In the genomic region with DNA sequence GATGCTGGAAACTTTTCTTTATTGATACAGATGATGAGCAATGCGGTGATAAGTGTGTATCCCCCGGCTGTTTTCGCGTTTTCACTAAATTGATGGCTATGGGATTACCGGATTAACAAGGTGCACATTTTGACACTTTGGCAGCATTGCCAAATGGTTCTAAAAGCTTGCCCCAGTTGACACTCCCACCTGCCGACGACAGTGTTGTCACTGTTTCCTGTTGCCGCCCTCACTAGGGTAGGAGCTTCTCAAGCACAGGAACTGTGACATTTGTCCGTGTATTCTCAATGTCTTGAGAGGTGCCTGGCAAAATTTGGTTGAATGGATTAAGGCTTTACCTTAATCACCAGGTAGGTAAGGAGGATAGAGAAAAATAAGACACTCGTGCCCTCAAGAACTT, we compare ENCODE assay signal across 8 cellular contexts. TPM values are rescaled to one million over a fixed set of nuclear protein-coding genes. Genes with fewer than 3 reads are reported as not detected.
A peak's percentile ranks its signal among the peaks of the same experiment; 100 is the strongest.
DNase-seq lines count a peak whose midpoint lies in the region; ATAC-seq and TF ChIP-seq lines count a peak whose summit lies in the region.

No MANE protein-coding gene starts in this region.

- no TSS peak for BruUV-seq in HCT116 (replicated peaks; lab: Mats Ljungman, UMichigan)

- no peak for TF ChIP-seq CTCF in HCT116 (IDR thresholded peaks at IDR 0.05 in 2 of 3, conservative IDR thresholded peaks at IDR 0.05 in 1 of 3; ENCODE audit: borderline replicate concordance in 1 of 3, insufficient read depth in 1 of 3, low read depth in 2 of 3, low read length in 2 of 3)
- TF ChIP-seq CTCF in ascending aorta (IDR thresholded peaks at IDR 0.05), result no peak

- DNase-seq in HCT116 (ENCODE audit: low read depth, low spot score), result no peak
- peak; percentile 74 for DNase-seq in T-helper 2 cell treated with Interferon-gamma antibody and Interleukin-4, amounts not matched to agents 5 μg/mL and 100 μg/mL, for 36 hours (ENCODE audit: low spot score)
- DNase-seq in ascending aorta (ENCODE audit: low spot score in 2 of 2), result peak in 1 of 2 donors; percentile 65
- DNase-seq in stimulated activated CD4-positive, alpha-beta T cell treated with anti-CD3 and anti-CD28 coated beads, Interleukin-2, amount 100 ng/mL, for 24 hours, result peak; percentile 70 to 71
- no peak for DNase-seq in RPMI8226
- DNase-seq in DMS53 (lab: John Stamatoyannopoulos, UW), result no peak
- no peak for DNase-seq in NCI-H526 (lab: John Stamatoyannopoulos, UW)
- no peak for DNase-seq in 8988T

- H4K20me1 ChIP-seq in HCT116 (ENCODE audit: insufficient read depth), result no peaks in the 10 kb centered on the region

- RAD21 ChIA-PET in HCT116 (lab: Charles Lee; ENCODE audit: low non-redundant PET in 1 of 2, low total read pairs in 2 of 2, uncharacterized antibody in 2 of 2, unreplicated experiment in 2 of 2), result no interaction called here

- H3K27me3 ChIP-seq in HCT116 (ENCODE audit: insufficient read depth, low read length), result no peaks in the 10 kb centered on the region
- H3K27me3 ChIP-seq in ascending aorta, result no peaks in the 10 kb centered on the region

- intact Hi-C loops in HCT116 (cut with micrococcal nuclease), result no loop called here
- intact Hi-C loops in ascending aorta (cut with DNase I), result loop anchor here (5.0 kb wide), 1 partner anchor 242 kb away; no protein-coding TSS in a partner anchor

- H3K27me3 Mint-ChIP-seq in T-helper 2 cell treated with Interferon-gamma antibody and Interleukin-4, amounts not matched to agents 5 μg/mL and 100 μg/mL, for 36 hours (ENCODE audit: low read depth), result no peaks in the 10 kb centered on the region

- H3K4me1 ChIP-seq in HCT116 (ENCODE audit: control insufficient read depth in 1 of 2, insufficient read depth in 2 of 2, low read length in 2 of 2) (peaks cover 9 to 22% of the 10 kb centered on the region in 2 experiments; a peak in 2 of 4 replicates), ascending aorta (peaks cover 0 to 4% of the 10 kb centered on the region in 2 donors)

- CTCF ChIA-PET in HCT116 (lab: Charles Lee), result no interaction called here

- no peak overlapping the region for H3K9ac ChIP-seq in HCT116 (ENCODE audit: low read length)

- no peak overlapping the region for H2AFZ ChIP-seq in HCT116 (ENCODE audit: low read depth, low read length, poor library complexity, severe bottlenecking)

- TF ChIP-seq RAD21 in HCT116 (IDR thresholded peaks at IDR 0.05; ENCODE audit: low read depth), result no peak

- H3K79me2 ChIP-seq in HCT116 (ENCODE audit: insufficient read depth, low read length), result no peaks in the 10 kb centered on the region

- H3K36me3 Mint-ChIP-seq in T-helper 2 cell treated with Interferon-gamma antibody and Interleukin-4, amounts not matched to agents 5 μg/mL and 100 μg/mL, for 36 hours (ENCODE audit: low read depth), result peaks cover 28% of the 10 kb centered on the region

- H3K9me2 ChIP-seq in HCT116 (ENCODE audit: insufficient read depth), result no peaks in the 10 kb centered on the region

- peak overlapping the region; percentile 21; the same call in 1 of the 2 replicates for H3K4me2 ChIP-seq in HCT116 (ENCODE audit: low read length)

- H3K4me1 Mint-ChIP-seq in T-helper 2 cell treated with Interferon-gamma antibody and Interleukin-4, amounts not matched to agents 5 μg/mL and 100 μg/mL, for 36 hours (ENCODE audit: low read depth), result peaks cover 75% of the 10 kb centered on the region

- no peak for ATAC-seq in HCT116

- no peak overlapping the region for H3K4me3 ChIP-seq in HCT116 (replicated peaks in 1 of 2; ENCODE audit: low read depth in 1 of 2, low read length in 2 of 2)
- no peak overlapping the region for H3K4me3 ChIP-seq in ascending aorta

- H3K4me3 Mint-ChIP-seq in T-helper 2 cell treated with Interferon-gamma antibody and Interleukin-4, amounts not matched to agents 5 μg/mL and 100 μg/mL, for 36 hours, result peak overlapping the region; percentile 90

- no peak for TF ChIP-seq POLR2A in HCT116 (IDR thresholded peaks at IDR 0.05; ENCODE audit: borderline replicate concordance, extremely low read depth, insufficient read depth, insufficient read length)

- no peaks in the 10 kb centered on the region for H3K36me3 ChIP-seq in HCT116 (ENCODE audit: control insufficient read depth in 1 of 2, insufficient read depth in 2 of 2, low read length in 2 of 2)
- H3K36me3 ChIP-seq in ascending aorta, result peaks cover 0 to 4% of the 10 kb centered on the region in 2 donors

- no peaks in the 10 kb centered on the region for H3K9me3 Mint-ChIP-seq in T-helper 2 cell treated with Interferon-gamma antibody and Interleukin-4, amounts not matched to agents 5 μg/mL and 100 μg/mL, for 36 hours

- no peak overlapping the region for H3K27ac ChIP-seq in HCT116 (ENCODE audit: low read depth, low read length)
- H3K27ac ChIP-seq in ascending aorta, result peak overlapping the region; percentile 6 to 12

- POLR2A ChIA-PET in HCT116 (lab: Charles Lee), result no interaction called here

- H3K9me3 ChIP-seq in HCT116 (ENCODE audit: control insufficient read depth in 1 of 2, insufficient read depth in 1 of 2, low read depth in 1 of 2, low read length in 2 of 2) (no peaks in the 10 kb centered on the region), ascending aorta (no peaks in the 10 kb centered on the region)

- H3K27ac Mint-ChIP-seq in T-helper 2 cell treated with Interferon-gamma antibody and Interleukin-4, amounts not matched to agents 5 μg/mL and 100 μg/mL, for 36 hours, result peak overlapping the region; percentile 99

TF ChIP-seq in HCT116, 20 proteins besides CTCF, POLR2A, EP300 and RAD21:
- no peak for TF ChIP-seq CEBPB (IDR thresholded peaks at IDR 0.05; ENCODE audit: low read depth)
- TF ChIP-seq EGR1 (IDR thresholded peaks at IDR 0.05; ENCODE audit: low read depth), result no peak
- TF ChIP-seq, protein P1, sequence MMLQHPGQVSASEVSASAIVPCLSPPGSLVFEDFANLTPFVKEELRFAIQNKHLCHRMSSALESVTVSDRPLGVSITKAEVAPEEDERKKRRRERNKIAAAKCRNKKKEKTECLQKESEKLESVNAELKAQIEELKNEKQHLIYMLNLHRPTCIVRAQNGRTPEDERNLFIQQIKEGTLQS (IDR thresholded peaks at IDR 0.05), result no peak
- TF ChIP-seq SP1 (IDR thresholded peaks at IDR 0.05; ENCODE audit: low read depth), result no peak
- no peak for TF ChIP-seq POLR2AphosphoS5 (IDR thresholded peaks at IDR 0.05; ENCODE audit: low read depth, low read length)

RNA-seq across cellular contexts. Expression of a gene that starts 9.8 kb away (rescaled TPM):
- total RNA-seq in HCT116 (2021; ENCODE audit: unreplicated experiment) (47.3 TPM), ascending aorta (7.7 TPM)
- polyA plus RNA-seq in HCT116 (2012), result 45.3 and 51.2 TPM in 2 replicates

Comparison
In these comparisons a context has a peak if more than half of its experiments do, and no peak if none do; other contexts are left out.
1. DNase-seq: peak in T-helper 2 cell treated with Interferon-gamma antibody and Interleukin-4, amounts not matched to agents 5 μg/mL and 100 μg/mL, for 36 hours (single experiment) and stimulated activated CD4-positive, alpha-beta T cell treated with anti-CD3 and anti-CD28 coated beads, Interleukin-2, amount 100 ng/mL, for 24 hours (2 of 2); none in HCT116 (single experiment), RPMI8226 (single experiment), DMS53 (single experiment), NCI-H526 (0 of 2) and 8988T (single experiment).